Comparison of ENCODE assay signal across 6 cellular contexts in the genomic region with DNA sequence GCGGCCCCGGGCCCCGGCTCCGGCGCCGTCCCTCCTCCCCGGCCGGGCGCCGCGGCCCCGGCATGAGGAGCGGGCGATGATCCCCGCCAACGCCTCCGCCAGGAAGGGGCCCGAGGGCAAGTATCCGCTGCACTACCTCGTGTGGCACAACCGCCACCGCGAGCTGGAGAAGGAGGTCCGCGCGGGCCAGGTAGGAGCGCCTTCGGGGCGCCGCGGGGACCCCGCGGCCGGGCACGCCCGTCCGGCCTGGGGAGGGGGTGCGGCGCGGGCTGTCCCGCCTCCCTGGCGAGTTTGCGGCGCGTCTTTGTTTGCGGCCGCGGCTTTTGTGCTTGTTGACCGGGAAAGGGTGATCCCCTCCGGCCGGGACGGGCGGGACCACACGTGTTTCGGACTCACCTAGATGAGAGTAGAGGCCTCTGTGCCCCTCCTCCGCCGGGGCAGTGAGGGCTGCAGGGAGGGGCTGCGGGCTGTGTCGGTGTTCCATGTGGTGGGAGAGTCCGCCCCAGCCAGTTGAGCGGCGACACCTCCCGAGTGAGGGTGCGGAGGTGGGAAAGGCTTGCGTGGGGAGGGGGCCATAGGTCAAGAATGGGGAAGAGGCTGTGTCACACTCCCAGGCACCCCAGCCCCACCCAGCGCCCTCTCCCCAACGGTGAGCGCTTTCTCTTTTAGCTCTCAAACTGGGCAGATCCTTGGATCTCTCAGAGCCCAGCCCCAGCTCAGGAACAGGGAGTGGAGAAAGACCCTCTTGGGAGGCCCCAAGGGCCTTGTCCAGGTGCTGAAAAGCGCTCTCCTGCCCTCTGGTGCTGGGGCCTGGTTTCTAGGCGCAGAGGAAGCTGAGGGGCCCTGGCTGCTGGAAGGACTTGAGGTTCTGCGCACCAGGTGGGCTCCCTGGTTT.
DNase-seq lines count a peak whose midpoint lies in the region; ATAC-seq and TF ChIP-seq lines count a peak whose summit lies in the region.

No MANE protein-coding gene starts in this region.

- H3K27ac ChIP-seq in skin epidermis, result peak overlapping the region in 9 of 21 experiments; percentile 13 to 83 (median 42)

- DNase-seq in GM12865 (ENCODE audit: low read depth), result no peak
- peak; percentile 15 for DNase-seq in NOMO-1 treated with DMSO at 0.1 percent for 48 hours (lab: John Stamatoyannopoulos, UW; ENCODE audit: unreplicated experiment)
- DNase-seq in epithelial cell of esophagus (ENCODE audit: low read depth), result peak; percentile 43

- ATAC-seq in GM19035 (IDR thresholded peaks at IDR 0.05; ENCODE audit: unreplicated experiment) (no peak), GM18498 (IDR thresholded peaks at IDR 0.05; ENCODE audit: unreplicated experiment) (no peak)

- TF ChIP-seq CTCF in GM12865 (IDR thresholded peaks at IDR 0.05; ENCODE audit: insufficient read depth, low read depth, low read length, missing control alignments), result peak; percentile 25
- TF ChIP-seq CTCF in epithelial cell of esophagus (IDR thresholded peaks at IDR 0.05; ENCODE audit: insufficient read depth, low read depth, low read length, missing control alignments), result peak; percentile 41

- H3K4me3 ChIP-seq in GM12865 (ENCODE audit: low read depth, low read length), result peak overlapping the region; percentile 40
- peak overlapping the region; percentile 60 for H3K4me3 ChIP-seq in epithelial cell of esophagus (ENCODE audit: low read length)
- H3K4me3 ChIP-seq in skin epidermis, result peak overlapping the region; percentile 44 to 73 (median 52)
